ENCODE assay signal across 1 cellular context in genomic region chr11:69305885-69306540, GRCh38.
TF ChIP-seq lines count a peak whose summit lies in the region.

No MANE protein-coding gene starts in this region.

TF ChIP-seq in IMR-90, 13 proteins besides CTCF, POLR2A, EP300 and RAD21 (continued from another document):
- TF ChIP-seq CHD1 (IDR thresholded peaks at IDR 0.05; ENCODE audit: low read depth, low read length) (no peak), CEBPB (IDR thresholded peaks at IDR 0.05; ENCODE audit: low read depth, low read length) (no peak), BHLHE40 (IDR thresholded peaks at IDR 0.05; ENCODE audit: low read depth, low read length) (no peak), RCOR1 (IDR thresholded peaks at IDR 0.05; ENCODE audit: insufficient replicate concordance, low read length) (no peak), FOS (IDR thresholded peaks at IDR 0.05; ENCODE audit: low read depth, low read length) (no peak), USF2 (IDR thresholded peaks at IDR 0.05; ENCODE audit: low read depth, low read length) (no peak), MAZ (IDR thresholded peaks at IDR 0.05; ENCODE audit: borderline replicate concordance, low read depth, low read length) (no peak)
